ENCODE assay signal across 19 cellular contexts in genomic region chr3:187263270-187263669, GRCh38. TPM values are rescaled to one million over a fixed set of nuclear protein-coding genes. Genes with fewer than 3 reads are reported as not detected.
DNase-seq lines count a peak whose midpoint lies in the region; ATAC-seq, FAIRE-seq and TF ChIP-seq lines count a peak whose summit lies in the region.
"Had no signal": no experiment of that assay in that cellular context is flagged by ENCODE, and none has a peak within 500 bp of the region (broad histone marks: within the 10 kb centered on the region; RNA-seq: fewer than 3 reads in every experiment).

No MANE protein-coding gene starts in this region.

- H3K9me3 ChIP-seq in SJSA1 (replicated peaks) (no peaks in the 10 kb centered on the region), pancreas (no peaks in the 10 kb centered on the region), prostate gland (no peaks in the 10 kb centered on the region)
- H3K9me3 ChIP-seq: adrenal gland, SK-N-SH had no signal

- peak in 3 of 4 donors; percentile 15 to 44 (median 19) for ATAC-seq in pancreas
- ATAC-seq: activated T-cell treated with anti-CD3 and anti-CD28 coated beads, Interleukin-2, amount 50 U/mL, for 72 hours; stimulated activated naive B cell treated with anti-CD40 and anti-IgM and Interleukin-4, amounts not matched to agents 10 μg/mL and 1 μg/mL and 100 μg/mL, for 72 hours had no signal

- peaks cover 4% of the 10 kb centered on the region; the same call in 1 of the 2 replicates for H3K36me3 ChIP-seq in ACC112 (ENCODE audit: insufficient read depth, low read length)
- no peaks in the 10 kb centered on the region for H3K36me3 ChIP-seq in SJSA1
- no peaks in the 10 kb centered on the region for H3K36me3 ChIP-seq in pancreas
- H3K36me3 ChIP-seq in prostate gland: no peaks in the 10 kb centered on the region
- H3K36me3 ChIP-seq: adrenal gland had no signal

- H3K27ac ChIP-seq in ACC112 (ENCODE audit: low read depth, low read length) (peak overlapping the region; percentile 80), SJSA1 (peak overlapping the region; percentile 90), pancreas (peak overlapping the region in 2 of 4 donors; percentile 19 to 56), prostate gland (peak overlapping the region in 1 of 2 donors; percentile 26)
- H3K27ac ChIP-seq: adrenal gland, dorsolateral prefrontal cortex had no signal

- no peak for TF ChIP-seq POLR2A in prostate gland (IDR thresholded peaks at IDR 0.05)

- H3K27me3 ChIP-seq in ACC112 (ENCODE audit: insufficient read depth, low read length): no peaks in the 10 kb centered on the region
- H3K27me3 ChIP-seq in SJSA1 (replicated peaks): no peaks in the 10 kb centered on the region
- H3K27me3 ChIP-seq in pancreas: no peaks in the 10 kb centered on the region
- no peaks in the 10 kb centered on the region for H3K27me3 ChIP-seq in prostate gland (replicated peaks; ENCODE audit: insufficient read depth)
- H3K27me3 ChIP-seq: adrenal gland, dorsolateral prefrontal cortex had no signal

- H3K4me1 ChIP-seq in ACC112 (ENCODE audit: control insufficient read depth, insufficient read depth, low read length, unreplicated experiment) (peaks cover 37% of the 10 kb centered on the region), SJSA1 (replicated peaks) (peaks cover 52% of the 10 kb centered on the region), pancreas (peaks cover 9 to 25% (median 16%) of the 10 kb centered on the region in 3 donors), prostate gland (replicated peaks) (no peaks in the 10 kb centered on the region)

- H2AFZ ChIP-seq in ACC112 (ENCODE audit: low read length, unreplicated experiment): no peak overlapping the region

- peak in 1 of 2 experiments; percentile 52 for DNase-seq in SJSA1 (ENCODE audit: low read depth in 1 of 2, low spot score in 2 of 2)
- DNase-seq in fibroblast of villous mesenchyme (ENCODE audit: low read depth): peak; percentile 79
- no peak for DNase-seq in pancreas
- DNase-seq in NCI-H128 (lab: John Stamatoyannopoulos, UW; ENCODE audit: unreplicated experiment): no peak
- DNase-seq in NCI-H526 (lab: John Stamatoyannopoulos, UW): no peak
- DNase-seq in prostate gland (ENCODE audit: low spot score): no peak
- DNase-seq in D721Med (ENCODE audit: insufficient read length, low spot score): no peak
- DNase-seq: activated CD4-positive, alpha-beta T cell treated with anti-CD3 and anti-CD28 coated beads, Interleukin-2, amount 50 U/mL, for 48 hours; activated T-cell treated with anti-CD3 and anti-CD28 coated beads, Interleukin-2, amount 50 U/mL, for 72 hours; adrenal gland; AML-193; dorsolateral prefrontal cortex; H9; KG1; NCI-H1436; NCI-H446; SK-N-SH; stimulated activated naive B cell treated with anti-CD40 and anti-IgM and Interleukin-4, amounts not matched to agents 10 μg/mL and 1 μg/mL and 100 μg/mL, for 72 hours had no signal

- H3K4me3 ChIP-seq in ACC112 (ENCODE audit: low read depth, low read length) (peak overlapping the region; percentile 32; the same call in 1 of the 2 replicates), SJSA1 (no peak overlapping the region), fibroblast of villous mesenchyme (ENCODE audit: low read depth, low read length) (no peak overlapping the region), pancreas (no peak overlapping the region), prostate gland (no peak overlapping the region)
- H3K4me3 ChIP-seq: adrenal gland, dorsolateral prefrontal cortex had no signal

- intact Hi-C loops in pancreas (cut with DNase I) (no loop called here), prostate gland (cut with DNase I) (no loop called here)

- FAIRE-seq in pancreas (lab: Jason Lieb, UNC) (no peak), D721Med (lab: Jason Lieb, UNC) (no peak)

- no peaks in the 10 kb centered on the region for H3K79me2 ChIP-seq in ACC112 (ENCODE audit: control insufficient read depth, insufficient read depth, low read length, unreplicated experiment)

- TF ChIP-seq CTCF in fibroblast of villous mesenchyme (IDR thresholded peaks at IDR 0.05; ENCODE audit: insufficient read depth, low read depth, low read length): no peak
- TF ChIP-seq CTCF in pancreas (IDR thresholded peaks at IDR 0.05): no peak
- no peak for TF ChIP-seq CTCF in prostate gland (IDR thresholded peaks at IDR 0.05)
- TF ChIP-seq CTCF in D721Med (IDR thresholded peaks at IDR 0.05; ENCODE audit: insufficient read depth, missing control alignments): no peak

RNA-seq across cellular contexts. Expression of gene MASP1, which starts 28.3 kb away (rescaled TPM):
- total RNA-seq in SJSA1 (2014; rRNA removed; shearing (Covaris generic)): 2.1 and 2.3 TPM in 2 replicates
- total RNA-seq in fibroblast of villous mesenchyme (198 and 209 TPM in 2 replicates), pancreas (1 to 10 TPM in 2 of 6 donors, under 1 TPM in 4; 0.06 to 1.3 (median 0.43) TPM), prostate gland (10 to 100 TPM; 22.1 to 27.3 TPM)
- under 1 TPM; 0.30 to 0.31 TPM for polyA plus RNA-seq in pancreas
- total RNA-seq: activated T-cell treated with anti-CD3 and anti-CD28 coated beads, Interleukin-2, amount 50 U/mL, for 72 hours had no signal
- polyA plus RNA-seq: SK-N-SH had no signal
